Comparison of ENCODE assay signal across 27 cellular contexts in genomic region chr21:18760247-18760646, GRCh38.
A peak's percentile ranks its signal among the peaks of the same experiment; 100 is the strongest.
DNase-seq lines count a peak whose midpoint lies in the region; ATAC-seq, FAIRE-seq and TF ChIP-seq lines count a peak whose summit lies in the region.
"Had no signal": no experiment of that assay in that cellular context is flagged by ENCODE, and none has a peak within 500 bp of the region (broad histone marks: within the 10 kb centered on the region; RNA-seq: fewer than 3 reads in every experiment).

No MANE protein-coding gene starts in this region.

- DNase-seq in NCI-H82 (lab: John Stamatoyannopoulos, UW) (peak; percentile 45), NCI-H82 treated with DMSO at 0.1 percent for 48 hours (lab: John Stamatoyannopoulos, UW; ENCODE audit: unreplicated experiment) (no peak), M059J (ENCODE audit: low read depth) (peak; percentile 3), K562 (ENCODE audit: extremely low read depth in 1 of 4, low spot score in 3 of 4) (peak in 2 of 4 experiments; percentile 4 to 59), GM12891 (ENCODE audit: insufficient read length, low spot score) (no peak), dedifferentiated amniotic fluid mesenchymal stem cell (ENCODE audit: extremely low spot score) (no peak)
- DNase-seq: Caco-2; CD4-positive, alpha-beta T cell; DND-41; GM23248; HFFc6; IMR-90; NCI-H1048; NCI-H1436; NCI-H2107; NCI-H446 treated with DMSO at 0.1 percent for 48 hours; NCI-H69; NK-92 treated with Interleukin-12 subunit alpha and Interleukin-12 subunit beta, amount 100 ng/mL, for 24 hours; PC-9; SHP77; T-cell had no signal

- H3K27ac ChIP-seq in K562 (ENCODE audit: extremely low read depth, low read depth, low read length): peak overlapping the region; percentile 87
- H3K27ac ChIP-seq: BLaER1, GM23248, KMS-11, PC-9, RWPE1 had no signal

- no peaks in the 10 kb centered on the region for H3K27me3 ChIP-seq in K562 (ENCODE audit: control insufficient read depth in 2 of 2, insufficient read depth in 2 of 2, low read length in 2 of 2)
- H3K27me3 ChIP-seq: BLaER1 had no signal

- TF ChIP-seq EP300 in K562 (IDR thresholded peaks at IDR 0.05; ENCODE audit: low read length): no peak

- in situ Hi-C loops in K562 (cut with MboI): no loop called here

- H3K79me2 ChIP-seq in K562 (ENCODE audit: control insufficient read depth, insufficient read depth, low read length): peaks cover 12% of the 10 kb centered on the region

- H3K36me3 ChIP-seq in K562 (ENCODE audit: control insufficient read depth, insufficient read depth, low read length): no peaks in the 10 kb centered on the region
- H3K36me3 ChIP-seq: BLaER1, HAP-1 had no signal

- H4K20me1 ChIP-seq in K562 (replicated peaks; ENCODE audit: control insufficient read depth, insufficient read depth, low read length): no peaks in the 10 kb centered on the region
- H4K20me1 ChIP-seq: BLaER1 had no signal

- H2AFZ ChIP-seq in K562 (ENCODE audit: low read depth, low read length): peak overlapping the region; percentile 82
- H2AFZ ChIP-seq: GM23248, PC-9 had no signal

- H3K9me3 ChIP-seq in K562 (replicated peaks; ENCODE audit: control insufficient read depth, insufficient read depth, low read depth, low read length): no peaks in the 10 kb centered on the region
- H3K9me3 ChIP-seq: BLaER1, Caco-2 had no signal

- no peak for TF ChIP-seq RAD21 in K562 (CRISPR knock-in tag; conservative IDR thresholded peaks at IDR 0.05 in 1 of 2, IDR thresholded peaks at IDR 0.05 in 1 of 2)

- H3K4me1 ChIP-seq in K562 (replicated peaks in 1 of 2; ENCODE audit: control insufficient read depth in 2 of 2, insufficient read depth in 2 of 2, low read length in 2 of 2): no peaks in the 10 kb centered on the region
- H3K4me1 ChIP-seq: BLaER1, Caco-2, HAP-1 had no signal

- intact Hi-C loops in K562 (cut with micrococcal nuclease): no loop called here

- peak overlapping the region; percentile 47 for H3K4me3 ChIP-seq in K562
- H3K4me3 ChIP-seq: BLaER1, GM23248, HAP-1, PC-9 had no signal

- no peaks in the 10 kb centered on the region for H3K9me1 ChIP-seq in K562 (ENCODE audit: control insufficient read depth, insufficient read depth, low read length)

- POLR2A ChIA-PET in K562 (lab: Yijun Ruan, JAX): interaction anchor here (0.9 to 1.6 kb wide), 2 partner anchors 10 to 17 kb away, joined by 3 to 6 read pairs; no protein-coding TSS in a partner anchor

- peak overlapping the region; percentile 69 for H3K4me2 ChIP-seq in K562 (ENCODE audit: insufficient read depth, low read length)
- H3K4me2 ChIP-seq: BLaER1, KMS-11, PC-9 had no signal

- no peak for FAIRE-seq in K562 (lab: Jason Lieb, UNC)
- FAIRE-seq in GM12891 (lab: Jason Lieb, UNC): no peak
- FAIRE-seq: GM18507 had no signal

- TF ChIP-seq POLR2A in K562 (conservative IDR thresholded peaks at IDR 0.05) (peak; percentile 71), GM12891 (IDR thresholded peaks at IDR 0.05; ENCODE audit: low read depth, low read length) (no peak)

- ATAC-seq in K562 (peak; percentile 68; the same call in 2 of the 3 replicates), HG03280 (IDR thresholded peaks at IDR 0.05; ENCODE audit: unreplicated experiment) (no peak)
- ATAC-seq: T-cell had no signal

- CTCF ChIA-PET in K562 (lab: Yijun Ruan, JAX; ENCODE audit: low intra/inter-chr PET ratio): no interaction called here

- no TSS peak for BruUV-seq in K562 (replicated peaks; lab: Mats Ljungman, UMichigan)

- TF ChIP-seq CTCF in K562 (IDR thresholded peaks at IDR 0.05 in 2 of 3, conservative IDR thresholded peaks at IDR 0.05 in 1 of 3; ENCODE audit: insufficient read depth in 2 of 3, low read depth in 1 of 3, low read length in 3 of 3): no peak

- peak overlapping the region in 1 of 2 experiments; percentile 75; a peak in 3 of 4 replicates for H3K9ac ChIP-seq in K562 (ENCODE audit: insufficient read depth in 1 of 2, low read depth in 2 of 2, low read length in 2 of 2)
- H3K9ac ChIP-seq: BLaER1, GM23248, KMS-11 had no signal

- WGBS in K562 (ENCODE audit: insufficient coverage, low coverage, missing lambda C conversion rate): 3% methylated on average over 5 of the region's 5 CpGs

TF ChIP-seq in K562, 482 proteins besides CTCF, POLR2A, EP300 and RAD21 (continues in another document):
- TF ChIP-seq UBTF (IDR thresholded peaks at IDR 0.05; ENCODE audit: borderline replicate concordance in 1 of 2, low read depth in 2 of 2, low read length in 2 of 2) (no peak), ELF4 (CRISPR knock-in tag; IDR thresholded peaks at IDR 0.05) (no peak), RBFOX2 (IDR thresholded peaks at IDR 0.05; ENCODE audit: low read depth, low read length) (peak; percentile 48), ZNF830 (CRISPR knock-in tag; IDR thresholded peaks at IDR 0.05) (no peak), NBN (IDR thresholded peaks at IDR 0.05; ENCODE audit: low read depth) (no peak), ZNF282 (CRISPR knock-in tag; IDR thresholded peaks at IDR 0.05) (no peak), TEAD2 (tag; IDR thresholded peaks at IDR 0.05) (no peak), RFX1 (IDR thresholded peaks at IDR 0.05) (no peak), ZNF589 (CRISPR knock-in tag; IDR thresholded peaks at IDR 0.05; ENCODE audit: low read depth) (no peak), MAZ (CRISPR knock-in tag; conservative IDR thresholded peaks at IDR 0.05 in 1 of 2, IDR thresholded peaks at IDR 0.05 in 1 of 2) (no peak; a peak in 1 of 4 replicates)

TF ChIP-seq in GM12891, 5 proteins besides CTCF, POLR2A, EP300 and RAD21:
- TF ChIP-seq SPI1 (IDR thresholded peaks at IDR 0.05; ENCODE audit: low read depth, low read length): no peak
- TF ChIP-seq POU2F2 (IDR thresholded peaks at IDR 0.05; ENCODE audit: low read depth, low read length): no peak
- no peak for TF ChIP-seq POLR2AphosphoS5 (IDR thresholded peaks at IDR 0.05; ENCODE audit: low read depth, low read length)
- no peak for TF ChIP-seq TAF1 (IDR thresholded peaks at IDR 0.05; ENCODE audit: low read depth, low read length)
- no peak for TF ChIP-seq PAX5 (IDR thresholded peaks at IDR 0.05; ENCODE audit: insufficient read depth, low read length, severe bottlenecking)
TF ChIP-seq in GM12891: peak in this region for 0.

Comparison
In these comparisons a context has a peak if more than half of its experiments do, and no peak if none do; other contexts are left out.
1. DNase-seq: peak in NCI-H82 (single experiment) and M059J (single experiment); none in NCI-H82 treated with DMSO at 0.1 percent for 48 hours (single experiment), GM12891 (single experiment) and dedifferentiated amniotic fluid mesenchymal stem cell (single experiment).